9 cellular contexts compared by ENCODE assay signal in the genomic region with DNA sequence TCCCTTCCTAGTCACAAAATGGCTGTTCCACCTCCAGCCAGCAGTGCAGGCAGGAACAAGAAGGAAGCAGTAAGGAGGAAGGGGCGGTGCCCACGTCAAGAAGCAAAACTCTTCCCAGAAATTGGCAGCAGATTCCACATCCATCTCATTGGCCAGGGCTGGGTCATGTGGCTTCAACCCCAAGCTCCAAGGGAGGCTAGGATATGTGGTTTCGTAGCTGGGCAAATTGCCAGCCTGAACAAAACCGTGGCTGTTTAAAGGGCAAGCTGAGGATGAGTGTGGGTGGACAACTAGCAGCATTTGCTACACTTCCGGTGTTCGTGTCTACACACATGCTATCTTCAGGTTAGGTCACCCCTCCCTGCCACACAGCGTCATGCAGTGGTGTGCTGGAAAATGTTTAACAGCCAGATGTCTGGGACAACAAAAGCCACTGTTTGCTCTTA.
DNase-seq lines count a peak whose midpoint lies in the region; ATAC-seq and TF ChIP-seq lines count a peak whose summit lies in the region.
"Had no signal": no experiment of that assay in that cellular context is flagged by ENCODE, and none has a peak within 500 bp of the region (broad histone marks: within the 10 kb centered on the region; RNA-seq: fewer than 3 reads in every experiment).

No MANE protein-coding gene starts in this region.

- 37% methylated on average over 5 of the region's 7 CpGs for WGBS in right lobe of liver (ENCODE audit: insufficient coverage, low coverage, low lambda C conversion rate, missing lambda C conversion rate)

- no peaks in the 10 kb centered on the region for H3K36me3 ChIP-seq in right lobe of liver

- H3K9me3 ChIP-seq in right lobe of liver = no peaks in the 10 kb centered on the region

- intact Hi-C loops in right lobe of liver (cut with DNase I) = no loop called here

- H3K4me1 ChIP-seq in right lobe of liver = no peaks in the 10 kb centered on the region

- H3K27ac ChIP-seq in right lobe of liver = no peak overlapping the region

- H3K4me3 ChIP-seq in right lobe of liver = no peak overlapping the region

- TF ChIP-seq CTCF in right lobe of liver (IDR thresholded peaks at IDR 0.05) = no peak

- ATAC-seq in right lobe of liver = peak in 2 of 4 donors; percentile 33 to 88
- no peak for ATAC-seq in GM19328 (IDR thresholded peaks at IDR 0.05; ENCODE audit: unreplicated experiment)
- ATAC-seq in GM21786 (IDR thresholded peaks at IDR 0.05; ENCODE audit: unreplicated experiment) = no peak

- H3K27me3 ChIP-seq in right lobe of liver = no peaks in the 10 kb centered on the region

- no peak for TF ChIP-seq POLR2A in right lobe of liver (IDR thresholded peaks at IDR 0.05)

- DNase-seq in DMS53 (lab: John Stamatoyannopoulos, UW) = peak; percentile 92
- DNase-seq in NCI-H146 (lab: John Stamatoyannopoulos, UW) = peak; percentile 98
- peak in 55 of 58 donors; percentile 12 to 93 (median 67) for DNase-seq in anterior cingulate cortex (lab: John Stamatoyannopoulos, UW)
- peak in 2 of 3 donors; percentile 39 to 49 for DNase-seq in right lobe of liver
- no peak for DNase-seq in NCI-H1694 (lab: John Stamatoyannopoulos, UW)
- no peak for DNase-seq in DMS114 treated with DMSO at 0.1 percent for 48 hours (lab: John Stamatoyannopoulos, UW; ENCODE audit: unreplicated experiment)
- DNase-seq: activated naive CD8-positive, alpha-beta T cell treated with anti-CD3 and anti-CD28 coated beads, Interleukin-2, amount 10 ng/mL, durations not matched to agents 7 days and 5 days had no signal

Comparison
In these comparisons a context has a peak if more than half of its experiments do, and no peak if none do; other contexts are left out.
1. DNase-seq: peak in DMS53 (single experiment), NCI-H146 (single experiment), anterior cingulate cortex (55 of 58) and right lobe of liver (2 of 3); none in NCI-H1694 (single experiment) and DMS114 treated with DMSO at 0.1 percent for 48 hours (single experiment).